Comparison of ENCODE assay signal across 9 cellular contexts in genomic region chr10:17643755-17644484, GRCh38. TPM values are rescaled to one million over a fixed set of nuclear protein-coding genes. Genes with fewer than 3 reads are reported as not detected.
DNase-seq lines count a peak whose midpoint lies in the region; ATAC-seq, FAIRE-seq and TF ChIP-seq lines count a peak whose summit lies in the region.
"Had no signal": no experiment of that assay in that cellular context is flagged by ENCODE, and none has a peak within 500 bp of the region (broad histone marks: within the 10 kb centered on the region; RNA-seq: fewer than 3 reads in every experiment).

Gene STAM, plus strand, starts transcription at chr10:17644151. Its CDS starts 189 bp downstream, at chr10:17644340.

- H3K9me3 ChIP-seq in keratinocyte (ENCODE audit: control insufficient read depth, low read depth, low read length): no peaks in the 10 kb centered on the region

- H3K4me2 ChIP-seq in keratinocyte (ENCODE audit: control insufficient read depth, extremely low read depth, insufficient read depth, low read depth, low read length): peak within 1 kb of the TSS; percentile 92

- peak; percentile 96 for ATAC-seq in HG03432 (IDR thresholded peaks at IDR 0.05; ENCODE audit: unreplicated experiment)

- TF ChIP-seq POLR2A in GM19193 (IDR thresholded peaks at IDR 0.05; ENCODE audit: extremely low read depth, insufficient read depth, insufficient read length): peak; percentile 79

- H3K27ac ChIP-seq in keratinocyte (ENCODE audit: control insufficient read depth, insufficient read depth, low read length): peak within 1 kb of the TSS; percentile 100

- dilution Hi-C loops in keratinocyte (cut with MboI; ENCODE audit: extremely low pct_ligation_motif_present, low sequenced_read_pairs): no loop called here

- no peaks in the 10 kb centered on the region for H3K9me1 ChIP-seq in keratinocyte (ENCODE audit: control insufficient read depth, extremely low read depth, insufficient read depth, low read length)

- peak; percentile 90 for DNase-seq in Ammon's horn (ENCODE audit: low spot score)
- peak; percentile 80 for DNase-seq in NCI-H460 (ENCODE audit: extremely low read depth, low read depth)
- DNase-seq in activated CD4-positive, CD25-positive, alpha-beta regulatory T cell treated with anti-CD3 and anti-CD28 coated beads, Interleukin-2, amount 50 U/mL, for 72 hours: peak; percentile 91
- DNase-seq in cerebellar cortex (ENCODE audit: low spot score): peak; percentile 91
- DNase-seq in keratinocyte (ENCODE audit: low read depth, low spot score): peak; percentile 49
- peak; percentile 80 to 84 for DNase-seq in stimulated activated CD4-positive, alpha-beta T cell treated with anti-CD3 and anti-CD28 coated beads, Interleukin-15, amount 100 ng/mL, for 1 hour (ENCODE audit: low read depth in 1 of 2, low spot score in 1 of 2)

- H3K4me3 ChIP-seq in keratinocyte (ENCODE audit: control insufficient read depth in 2 of 3, extremely low read depth in 1 of 3, insufficient read depth in 2 of 3, low read depth in 1 of 3, low read length in 3 of 3): peak within 1 kb of the TSS; percentile 80 to 100 (median 81)

- no peaks in the 10 kb centered on the region for H4K20me1 ChIP-seq in keratinocyte (ENCODE audit: control insufficient read depth, extremely low read depth, insufficient read depth, low read length)

- peaks cover 27% of the 10 kb centered on the region for H3K4me1 ChIP-seq in keratinocyte (ENCODE audit: control insufficient read depth, extremely low read depth, insufficient read depth, low read length)

- FAIRE-seq in keratinocyte (lab: Jason Lieb, UNC): peak; percentile 80
- FAIRE-seq: endometrium had no signal

- H3K36me3 ChIP-seq in keratinocyte (ENCODE audit: control insufficient read depth in 2 of 2, extremely low read depth in 1 of 2, insufficient read depth in 2 of 2, low read length in 2 of 2): peaks cover 0 to 3% of the 10 kb centered on the region in 2 experiments

- peak within 1 kb of the TSS; percentile 92 for H2AFZ ChIP-seq in keratinocyte (ENCODE audit: control insufficient read depth, low read length)

- no peak for TF ChIP-seq CTCF in keratinocyte (optimal IDR thresholded peaks at IDR 0.05 in 1 of 3, IDR thresholded peaks at IDR 0.05 in 1 of 3, conservative IDR thresholded peaks at IDR 0.05 in 1 of 3; ENCODE audit: extremely low read depth in 1 of 3, insufficient read depth in 2 of 3, low read length in 3 of 3)

- H3K9ac ChIP-seq in keratinocyte (ENCODE audit: control insufficient read depth, extremely low read depth, insufficient read depth, low read length): peak within 1 kb of the TSS; percentile 98

- H3K79me2 ChIP-seq in keratinocyte (ENCODE audit: control insufficient read depth, insufficient read depth, low read length): peaks cover 66% of the 10 kb centered on the region

- no peaks in the 10 kb centered on the region for H3K27me3 ChIP-seq in keratinocyte (ENCODE audit: control insufficient read depth, extremely low read depth, insufficient read depth, low read length)

RNA-seq across cellular contexts. Expression of gene STAM, which starts in this region (rescaled TPM):
- 18.0 and 18.6 TPM in 2 replicates for total RNA-seq in NCI-H460 (2014; rRNA removed; shearing (Covaris generic))
- 7.2 and 13.0 TPM in 2 replicates for polyA plus RNA-seq in NCI-H460 (2014; cell fraction: nucleus; rRNA removed)
- polyA plus RNA-seq in keratinocyte: 27.8 to 34.9 TPM (median 34.1 TPM) in 3 replicates
- polyA plus RNA-seq in keratinocyte (2011; ENCODE audit: low read depth): 36.7 TPM
- polyA plus RNA-seq in keratinocyte (2011; cell fraction: cytosol; rRNA removed): 24.0 and 44.3 TPM in 2 replicates
- 43.4 and 54.3 TPM in 2 replicates for polyA plus RNA-seq in keratinocyte (2011; cell fraction: nucleus; rRNA removed)
- polyA plus RNA-seq in keratinocyte (2012; ENCODE audit: low replicate concordance): 19.3 and 20.4 TPM in 2 replicates
- 26.8 to 43.6 TPM (median 37.0 TPM) in 3 replicates for polyA minus RNA-seq in keratinocyte
- 16.7 TPM for polyA minus RNA-seq in keratinocyte (2011; cell fraction: cytosol; rRNA and poly(A)+ RNA removed)
- 43.8 and 66.2 TPM in 2 replicates for polyA minus RNA-seq in keratinocyte (2011; cell fraction: nucleus; rRNA and poly(A)+ RNA removed)

Comparison
In these comparisons a context has a peak if more than half of its experiments do, and no peak if none do; other contexts are left out.
1. Peak in every context shown above with its lines: DNase-seq, ATAC-seq, H3K4me3 ChIP-seq and H3K27ac ChIP-seq.